8 cellular contexts compared by ENCODE assay signal in the genomic region with DNA sequence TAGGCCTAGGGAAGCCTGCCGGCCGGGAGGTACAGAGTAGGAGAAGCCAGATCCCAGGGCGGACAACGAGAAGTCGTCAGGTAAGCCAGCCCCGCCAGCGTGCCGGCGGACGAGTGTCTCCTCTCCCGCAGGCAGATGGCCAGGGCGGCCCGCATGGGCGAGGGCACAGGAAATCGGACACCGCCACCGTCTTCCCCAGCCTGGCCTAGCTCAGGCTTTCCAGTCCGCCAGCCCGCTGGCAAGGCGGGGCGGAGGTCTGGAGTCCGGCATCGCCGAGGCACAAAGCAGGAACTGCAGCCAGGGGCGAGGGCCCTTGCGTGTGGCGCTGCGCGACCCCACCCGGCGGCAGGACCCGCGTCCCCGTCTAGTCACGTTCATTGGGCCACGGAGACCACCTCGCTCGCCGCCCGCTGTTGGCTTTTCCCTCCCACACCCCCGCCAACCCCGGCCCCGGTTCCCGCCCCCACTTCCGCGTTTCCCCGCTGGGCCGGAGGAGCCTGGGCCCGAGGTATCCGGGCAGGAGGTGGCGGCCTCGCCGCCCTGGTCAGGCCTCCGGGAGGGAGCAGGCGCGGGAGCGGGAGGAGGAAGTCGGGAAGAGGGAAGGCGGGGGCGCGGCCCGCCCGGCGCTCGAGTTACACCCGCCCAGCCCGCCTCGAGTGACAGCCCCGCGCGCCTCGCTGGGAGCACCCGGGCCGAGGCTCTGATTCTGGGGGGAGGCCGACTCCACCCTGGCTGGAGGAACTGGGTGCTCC. TPM values are rescaled to one million over a fixed set of nuclear protein-coding genes. Genes with fewer than 3 reads are reported as not detected.
DNase-seq lines count a peak whose midpoint lies in the region; ATAC-seq and TF ChIP-seq lines count a peak whose summit lies in the region.

Gene GPD2, plus strand, starts transcription at position 655 of the 752 bp plus-strand sequence. CDS start 39,727 bp downstream, outside the sequence.

- TF ChIP-seq RAD21 in Ishikawa (IDR thresholded peaks at IDR 0.05; ENCODE audit: low read depth), result 0 out of 2 replicates have a peak, but pooled peaks have one; percentile 0
- TF ChIP-seq RAD21 in SK-N-SH (IDR thresholded peaks at IDR 0.05; ENCODE audit: low read length), result no peak

- no peaks in the 10 kb centered on the region for H3K27me3 ChIP-seq in DOHH2 (ENCODE audit: control insufficient read depth, low read length)
- H3K27me3 ChIP-seq in SK-N-SH (ENCODE audit: insufficient read depth), result no peaks in the 10 kb centered on the region
- no peaks in the 10 kb centered on the region for H3K27me3 ChIP-seq in testis

- H3K79me2 ChIP-seq in DOHH2 (ENCODE audit: control insufficient read depth, low read length) (peaks cover 35% of the 10 kb centered on the region), SK-N-SH (ENCODE audit: insufficient read depth) (0 out of 2 replicates have a peak, but pooled peaks cover 3% of the 10 kb centered on the region)

- WGBS in SK-N-SH (ENCODE audit: low lambda C conversion rate), result 2% methylated on average over 22 of the region's 75 CpGs
- 0 to 5% methylated on average over 8 to 72 of the region's 75 CpGs for WGBS in testis, 2 donors

- H2AFZ ChIP-seq in SK-N-SH (ENCODE audit: low read depth), result peak within 1 kb of the TSS; percentile 89

- intact Hi-C loops in testis (cut with DNase I; ENCODE audit: low total_unique reads), result no loop called here

- POLR2A ChIA-PET in SK-N-SH (lab: Yijun Ruan, JAX), result interaction anchor here (1.4 kb wide), 1 partner anchor 36 kb away, joined by 3 read pairs; no protein-coding TSS in a partner anchor

- H3K4me2 ChIP-seq in DOHH2 (ENCODE audit: low read length) (peak within 1 kb of the TSS; percentile 93), SK-N-SH (peak within 1 kb of the TSS; percentile 85)

- H3K9me2 ChIP-seq in DOHH2 (replicated peaks; ENCODE audit: control insufficient read depth, low read length) (no peaks in the 10 kb centered on the region), SK-N-SH (no peaks in the 10 kb centered on the region)

- H3K4me1 ChIP-seq in DOHH2 (ENCODE audit: control insufficient read depth, low read length) (peaks cover 33% of the 10 kb centered on the region), SK-N-SH (ENCODE audit: control insufficient read depth in 1 of 2, insufficient read depth in 2 of 2, low read depth in 1 of 2, low read length in 1 of 2) (peaks cover 16 to 19% of the 10 kb centered on the region in 2 experiments), testis (peaks cover 15% of the 10 kb centered on the region)

- ATAC-seq in GM21576 (IDR thresholded peaks at IDR 0.05; ENCODE audit: unreplicated experiment), result peak; percentile 40

- no peaks in the 10 kb centered on the region for H4K20me1 ChIP-seq in DOHH2 (ENCODE audit: control insufficient read depth, insufficient read depth, low read depth, low read length)
- H4K20me1 ChIP-seq in SK-N-SH (ENCODE audit: insufficient read depth), result no peaks in the 10 kb centered on the region

- CTCF ChIA-PET in SK-N-SH (lab: Yijun Ruan, JAX), result interaction anchor here (1.3 kb wide), 1 partner anchor 154 kb away, joined by 3 read pairs; no protein-coding TSS in a partner anchor

- H3K27ac ChIP-seq in DOHH2 (ENCODE audit: low read depth, low read length) (peak within 1 kb of the TSS; percentile 30), SK-N-SH (ENCODE audit: low read depth in 2 of 2, low read length in 1 of 2) (peak within 1 kb of the TSS; percentile 68 to 87), testis (peak within 1 kb of the TSS; percentile 97)

- H3K36me3 ChIP-seq in DOHH2 (ENCODE audit: control insufficient read depth, low read length), result no peaks in the 10 kb centered on the region
- no peaks in the 10 kb centered on the region for H3K36me3 ChIP-seq in SK-N-SH (replicated peaks in 1 of 2; ENCODE audit: control insufficient read depth in 1 of 2, insufficient read depth in 2 of 2, low read length in 1 of 2)
- no peaks in the 10 kb centered on the region for H3K36me3 ChIP-seq in testis (ENCODE audit: low read depth, missing control alignments)

- peak within 1 kb of the TSS; percentile 87 for H3K4me3 ChIP-seq in DOHH2 (ENCODE audit: low read length)
- peak within 1 kb of the TSS; percentile 62 to 63 for H3K4me3 ChIP-seq in SK-N-SH (ENCODE audit: low read depth in 2 of 2, low read length in 1 of 2)
- peak within 1 kb of the TSS; percentile 65 to 78 for H3K4me3 ChIP-seq in testis

- TF ChIP-seq CTCF in DOHH2 (IDR thresholded peaks at IDR 0.05; ENCODE audit: low read depth, low read length, poor library complexity, severe bottlenecking) (no peak), SK-N-SH (IDR thresholded peaks at IDR 0.05) (no peak), testis (IDR thresholded peaks at IDR 0.05) (no peak)

- TF ChIP-seq EP300 in Ishikawa (IDR thresholded peaks at IDR 0.05; ENCODE audit: borderline replicate concordance) (peak; percentile 23), SK-N-SH (IDR thresholded peaks at IDR 0.05; ENCODE audit: borderline replicate concordance in 1 of 2, low read depth in 1 of 2, low read length in 1 of 2) (peak in 1 of 2 experiments; percentile 33; a peak in 1 of 4 replicates)

- H3K9me3 ChIP-seq in DOHH2 (ENCODE audit: control insufficient read depth, insufficient read depth, low read length), result no peaks in the 10 kb centered on the region
- no peaks in the 10 kb centered on the region for H3K9me3 ChIP-seq in SK-N-SH
- no peaks in the 10 kb centered on the region for H3K9me3 ChIP-seq in testis

- no peak for TF ChIP-seq POLR2A in testis (IDR thresholded peaks at IDR 0.05)

- peak; percentile 91 for DNase-seq in SK-N-SH
- DNase-seq in activated naive CD4-positive, alpha-beta T cell treated with anti-CD3 and anti-CD28 coated beads, Interleukin-2, amount 50 U/mL, for 16 hours, result peak; percentile 60
- peak; percentile 83 for DNase-seq in globus pallidus (ENCODE audit: low spot score)
- DNase-seq in occipital lobe (lab: John Stamatoyannopoulos, UW), result peak; percentile 78
- peak; percentile 92 for DNase-seq in testis

- H3K9ac ChIP-seq in SK-N-SH, result peak within 1 kb of the TSS; percentile 82

- H3F3A ChIP-seq in DOHH2 (ENCODE audit: control insufficient read depth, insufficient read depth), result peaks cover 6% of the 10 kb centered on the region
- H3F3A ChIP-seq in SK-N-SH (replicated peaks; ENCODE audit: insufficient read depth), result no peaks in the 10 kb centered on the region

TF ChIP-seq in Ishikawa, 13 proteins besides CTCF, POLR2A, EP300 and RAD21 (continues in another document):
- TF ChIP-seq ZBTB7A (IDR thresholded peaks at IDR 0.05; ENCODE audit: low read depth) (no peak), TCF12 (IDR thresholded peaks at IDR 0.05; ENCODE audit: low read depth) (peak; percentile 54; the same call in 1 of the 2 replicates), EGR1 (IDR thresholded peaks at IDR 0.05) (peak; percentile 75), NFIC (IDR thresholded peaks at IDR 0.05) (peak; percentile 69), YY1 (IDR thresholded peaks at IDR 0.05; ENCODE audit: low read depth) (0 out of 2 replicates have a peak, but pooled peaks have one; percentile 12), CREB1 (IDR thresholded peaks at IDR 0.05; ENCODE audit: low read depth) (no peak), TEAD4 (IDR thresholded peaks at IDR 0.05) (peak; percentile 20; the same call in 1 of the 2 replicates), FOXM1 (IDR thresholded peaks at IDR 0.05; ENCODE audit: borderline replicate concordance, low read depth) (peak; percentile 6; the same call in 1 of the 2 replicates)
- TF ChIP-seq, protein P1, sequence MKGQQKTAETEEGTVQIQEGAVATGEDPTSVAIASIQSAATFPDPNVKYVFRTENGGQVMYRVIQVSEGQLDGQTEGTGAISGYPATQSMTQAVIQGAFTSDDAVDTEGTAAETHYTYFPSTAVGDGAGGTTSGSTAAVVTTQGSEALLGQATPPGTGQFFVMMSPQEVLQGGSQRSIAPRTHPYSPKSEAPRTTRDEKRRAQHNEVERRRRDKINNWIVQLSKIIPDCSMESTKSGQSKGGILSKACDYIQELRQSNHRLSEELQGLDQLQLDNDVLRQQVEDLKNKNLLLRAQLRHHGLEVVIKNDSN (IDR thresholded peaks at IDR 0.05), result peak; percentile 10

TF ChIP-seq in SK-N-SH, 30 proteins besides CTCF, POLR2A, EP300 and RAD21 (continues in another document):
- TF ChIP-seq RXRA (IDR thresholded peaks at IDR 0.05; ENCODE audit: borderline replicate concordance, low read depth), result no peak
- no peak for TF ChIP-seq IRF3 (IDR thresholded peaks at IDR 0.05; ENCODE audit: low read depth, low read length)
- no peak; the same call in 1 of the 2 replicates for TF ChIP-seq NFIC (IDR thresholded peaks at IDR 0.05; ENCODE audit: borderline replicate concordance)

RNA-seq across cellular contexts. Expression of gene GPD2, which starts in this region (rescaled TPM):
- 4.8 and 5.3 TPM in 2 replicates for polyA plus RNA-seq in SK-N-SH (2012; rRNA removed)
- polyA plus RNA-seq in SK-N-SH (2012; cell fraction: cytosol; rRNA removed), result 5.4 and 6.0 TPM in 2 replicates
- 3.0 and 5.8 TPM in 2 replicates for polyA plus RNA-seq in SK-N-SH (2012; cell fraction: nucleus; rRNA removed)
- total RNA-seq in occipital lobe, result 166 TPM
- total RNA-seq in testis, result 10 to 100 TPM; 24.2 to 33.4 TPM
- polyA plus RNA-seq in testis (ENCODE audit: insufficient read depth, low read depth, low replicate concordance), result 25.8 TPM

Comparison
In these comparisons a context has a peak if more than half of its experiments do, and no peak if none do; other contexts are left out.
1. Peak in every context shown above with its lines: DNase-seq, ATAC-seq, H3K4me3 ChIP-seq and H3K27ac ChIP-seq.
2. H3K27ac ChIP-seq: peak in every context shown above with its lines; median percentile 97 in testis; 78 in SK-N-SH; 30 in DOHH2.